In genomic region chr15:74297867-74298266, GRCh38 we compare ENCODE assay signal across 22 cellular contexts.
"Had no signal": no experiment of that assay in that cellular context is flagged by ENCODE, and none has a peak within 500 bp of the region (broad histone marks: within the 10 kb centered on the region; RNA-seq: fewer than 3 reads in every experiment).

No MANE protein-coding gene starts in this region.

- H3K27ac ChIP-seq: brain microvascular endothelial cell, cardiac muscle cell, KMS-11, Peyer's patch, RWPE1 had no signal

- H3K9me3 ChIP-seq: MG63, Peyer's patch had no signal

- H3K27me3 ChIP-seq: Peyer's patch had no signal

- H3K36me3 ChIP-seq: brain microvascular endothelial cell, cardiac muscle cell, MG63, Peyer's patch had no signal

- DNase-seq: activated CD4-positive, alpha-beta T cell treated with anti-CD3 and anti-CD28 coated beads for 1 hour; activated CD4-positive, alpha-beta T cell treated with anti-CD3 and anti-CD28 coated beads, Interleukin-2, amount 10 ng/mL, durations not matched to agents 24 days and 14 days; activated CD4-positive, alpha-beta T cell treated with anti-CD3 and anti-CD28 coated beads, Interleukin-2, amount 50 U/mL, for 48 hours; activated CD8-positive, alpha-beta memory T cell treated with anti-CD3 and anti-CD28 coated beads, Interleukin-2, amount 10 ng/mL, durations not matched to agents 7 days and 5 days; activated effector memory CD4-positive, alpha-beta T cell treated with anti-CD3 and anti-CD28 coated beads, Interleukin-2, amount 50 U/mL, for 16 hours; activated naive CD4-positive, alpha-beta T cell treated with Interleukin-2 at 50 U/mL for 16 hours; activated naive CD8-positive, alpha-beta T cell treated with anti-CD3 and anti-CD28 coated beads, Interleukin-2, amount 50 U/mL, for 24 hours; activated T-cell treated with anti-CD3 and anti-CD28 coated beads, Interleukin-2, amount 50 U/mL, for 24 hours; brain microvascular endothelial cell; MG63; NCI-H1105 treated with DMSO at 0.1 percent for 48 hours; NCI-H1436 treated with DMSO at 0.1 percent for 48 hours; NCI-H187; NCI-H2081; NCI-H446; Peyer's patch; SHP77 treated with DMSO at 0.1 percent for 48 hours; T-helper 1 cell had no signal

- ATAC-seq: activated CD8-positive, alpha-beta memory T cell treated with anti-CD3 and anti-CD28 coated beads, Interleukin-2, amount 10 ng/mL, durations not matched to agents 7 days and 5 days; activated naive CD8-positive, alpha-beta T cell treated with anti-CD3 and anti-CD28 coated beads, Interleukin-2, amount 50 U/mL, for 24 hours; WTC11 had no signal

- H3K9ac ChIP-seq: KMS-11 had no signal

- H3K4me1 ChIP-seq: Peyer's patch had no signal

- H3K4me3 ChIP-seq: cardiac muscle cell, MG63, Peyer's patch had no signal

- H3K4me2 ChIP-seq: KMS-11 had no signal
